In the genomic region with DNA sequence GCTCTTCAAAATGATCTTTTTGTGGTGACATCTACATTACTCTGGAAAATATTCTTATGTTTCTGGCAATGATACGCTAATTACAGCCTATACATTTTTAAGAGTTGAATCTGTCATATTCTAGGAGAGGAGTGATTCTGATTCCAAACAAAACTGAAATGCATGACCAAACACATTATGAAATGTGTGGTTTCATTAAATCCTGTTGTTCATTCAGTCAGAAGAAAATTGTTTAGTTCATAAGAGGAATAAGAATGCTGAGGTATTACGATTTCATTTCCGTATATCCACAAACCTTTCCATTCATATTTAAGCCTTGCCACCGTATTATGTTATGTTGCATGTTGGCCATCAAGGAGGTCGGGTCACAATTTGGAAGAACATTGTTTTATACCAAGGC, we compare ENCODE assay signal across 19 cellular contexts.
"Had no signal": no experiment of that assay in that cellular context is flagged by ENCODE, and none has a peak within 500 bp of the region (broad histone marks: within the 10 kb centered on the region; RNA-seq: fewer than 3 reads in every experiment).

No MANE protein-coding gene starts in this region.

- H3K36me3 ChIP-seq: gastroesophageal sphincter, left ventricle myocardium inferior, lower lobe of right lung had no signal

- H3K9me3 ChIP-seq: gastroesophageal sphincter, left ventricle myocardium inferior, lower lobe of right lung, psoas muscle had no signal

- H3K4me3 ChIP-seq: dorsolateral prefrontal cortex, gastroesophageal sphincter, left ventricle myocardium inferior, lower lobe of right lung, psoas muscle, skin epidermis had no signal

- H3K4me3 Mint-ChIP-seq: memory B cell; mesothelial cell of epicardium; natural killer cell treated with Interleukin-12 subunit alpha and Interleukin-12 subunit beta and Interleukin-15 and Interleukin-18, amount 100 ng/mL, for 72 hours had no signal

- H3K36me3 Mint-ChIP-seq: memory B cell; mesothelial cell of epicardium; natural killer cell treated with Interleukin-12 subunit alpha and Interleukin-12 subunit beta and Interleukin-15 and Interleukin-18, amount 100 ng/mL, for 72 hours had no signal

- DNase-seq: cortex of kidney; effector CD8-positive, alpha-beta T cell; glutamatergic neuron; kidney; left cardiac atrium; left ventricle myocardium inferior; lower lobe of right lung; psoas muscle; retina; stimulated activated CD4-positive, alpha-beta T cell treated with anti-CD3 and anti-CD28 coated beads, Interleukin-12 subunit alpha, Interleukin-12 subunit beta, amount 100 ng/mL, for 4 hours; stimulated activated naive CD4-positive, alpha-beta T cell treated with Interleukin-2 at 50 U/mL for 16 hours; trophoblast cell had no signal

- H3K4me1 Mint-ChIP-seq: memory B cell had no signal

- ATAC-seq: gastroesophageal sphincter; left cardiac atrium; lower lobe of right lung; natural killer cell treated with Interleukin-12 subunit alpha and Interleukin-12 subunit beta and Interleukin-15 and Interleukin-18, amount 100 ng/mL, for 72 hours; sciatic nerve had no signal

- H3K27ac ChIP-seq: gastroesophageal sphincter, left ventricle myocardium inferior, lower lobe of right lung, psoas muscle, skin epidermis had no signal

- H3K4me1 ChIP-seq: lower lobe of right lung, psoas muscle had no signal

- FAIRE-seq: kidney had no signal

- H3K27ac Mint-ChIP-seq: memory B cell; mesothelial cell of epicardium; natural killer cell treated with Interleukin-12 subunit alpha and Interleukin-12 subunit beta and Interleukin-15 and Interleukin-18, amount 100 ng/mL, for 72 hours had no signal

- H3K9me3 Mint-ChIP-seq: mesothelial cell of epicardium had no signal

- H3K27me3 ChIP-seq: dorsolateral prefrontal cortex, gastroesophageal sphincter had no signal
